8 cellular contexts compared by ENCODE assay signal in genomic region chr15:62896969-62897486, GRCh38.
DNase-seq lines count a peak whose midpoint lies in the region; ATAC-seq, FAIRE-seq and TF ChIP-seq lines count a peak whose summit lies in the region.

No MANE protein-coding gene starts in this region.

- TF ChIP-seq CTCF in HFF-Myc (IDR thresholded peaks at IDR 0.05; ENCODE audit: low read depth, low read length, missing control alignments) (no peak), body of pancreas (IDR thresholded peaks at IDR 0.05) (no peak), CD14-positive monocyte (IDR thresholded peaks at IDR 0.05) (no peak)

- ATAC-seq in body of pancreas = peak; percentile 91
- ATAC-seq in GM21825 (IDR thresholded peaks at IDR 0.05; ENCODE audit: unreplicated experiment) = no peak

- H3K9me3 ChIP-seq in body of pancreas (no peaks in the 10 kb centered on the region), small intestine (ENCODE audit: control insufficient read depth, low read depth) (no peaks in the 10 kb centered on the region)

- TF ChIP-seq POLR2A in body of pancreas (IDR thresholded peaks at IDR 0.05) = peak in 1 of 3 donors; percentile 33

- FAIRE-seq in small intestine (lab: Jason Lieb, UNC) = no peak

- no peaks in the 10 kb centered on the region for H3K36me3 Mint-ChIP-seq in CD14-positive monocyte

- H3K4me3 Mint-ChIP-seq in CD14-positive monocyte = no peak overlapping the region

- H3K9me3 Mint-ChIP-seq in CD14-positive monocyte = no peaks in the 10 kb centered on the region

- intact Hi-C loops in body of pancreas (cut with DNase I) = no loop called here
- intact Hi-C loops in CD14-positive monocyte (cut with micrococcal nuclease) = no loop called here

- H3K4me1 ChIP-seq in body of pancreas (peaks cover 42% of the 10 kb centered on the region), small intestine (ENCODE audit: control insufficient read depth in 2 of 2, insufficient read depth in 1 of 2, low read depth in 1 of 2, low read length in 1 of 2) (peaks cover 0 to 5% of the 10 kb centered on the region in 2 donors)

- no peaks in the 10 kb centered on the region for H3K36me3 ChIP-seq in body of pancreas (replicated peaks in 1 of 2; ENCODE audit: insufficient read depth in 1 of 2, low read depth in 2 of 2)
- no peaks in the 10 kb centered on the region for H3K36me3 ChIP-seq in small intestine (ENCODE audit: control insufficient read depth in 2 of 2, insufficient read depth in 2 of 2, low read length in 2 of 2)

- H3K4me3 ChIP-seq in HFF-Myc (replicated peaks; ENCODE audit: low read depth, low read length) (no peak overlapping the region), body of pancreas (no peak overlapping the region), small intestine (ENCODE audit: low read depth in 1 of 2, low read length in 2 of 2) (no peak overlapping the region)

- DNase-seq in HFF-Myc (ENCODE audit: extremely low read depth, low read depth) (peak; percentile 97), body of pancreas (peak; percentile 92 to 94 (median 92)), iris pigment epithelial cell (ENCODE audit: low read depth) (peak; percentile 99), small intestine (peak; percentile 63), CD14-positive monocyte (ENCODE audit: low spot score) (no peak), NCI-H1417 treated with DMSO at 0.1 percent for 48 hours (lab: John Stamatoyannopoulos, UW) (no peak)
- DNase-seq in activated CD4-positive, alpha-beta T cell treated with anti-CD3 and anti-CD28 coated beads for 1 hour = no peak

- peaks cover 18% of the 10 kb centered on the region for H3K4me1 Mint-ChIP-seq in CD14-positive monocyte

- no peak overlapping the region for H3K27ac Mint-ChIP-seq in CD14-positive monocyte

- H3K27me3 ChIP-seq in body of pancreas = no peaks in the 10 kb centered on the region
- no peaks in the 10 kb centered on the region for H3K27me3 ChIP-seq in small intestine (ENCODE audit: control insufficient read depth in 2 of 2, insufficient read depth in 2 of 2, low read length in 2 of 2)

- 15 to 27% methylated on average over 5 to 19 of the region's 19 CpGs for WGBS in body of pancreas, 2 donors
- WGBS in small intestine, 3 donors = 25 to 50% (median 28%) methylated on average over 19 of the region's 19 CpGs

- peaks cover 2 to 4% (median 3%) of the 10 kb centered on the region in 3 donors for H3K27me3 Mint-ChIP-seq in CD14-positive monocyte (ENCODE audit: low read depth in 3 of 3)

- H3K27ac ChIP-seq in body of pancreas (peak overlapping the region; percentile 68 to 91 (median 90)), small intestine (ENCODE audit: low read depth in 1 of 2, low read length in 1 of 2) (peak overlapping the region in 1 of 2 donors; percentile 36)

Comparison
In these comparisons a context has a peak if more than half of its experiments do, and no peak if none do; other contexts are left out.
1. DNase-seq: peak in HFF-Myc (single experiment), body of pancreas (4 of 4), iris pigment epithelial cell (single experiment) and small intestine (single experiment); none in activated CD4-positive, alpha-beta T cell treated with anti-CD3 and anti-CD28 coated beads for 1 hour (single experiment), CD14-positive monocyte (single experiment) and NCI-H1417 treated with DMSO at 0.1 percent for 48 hours (single experiment).